15 cellular contexts compared by ENCODE assay signal in the genomic region with DNA sequence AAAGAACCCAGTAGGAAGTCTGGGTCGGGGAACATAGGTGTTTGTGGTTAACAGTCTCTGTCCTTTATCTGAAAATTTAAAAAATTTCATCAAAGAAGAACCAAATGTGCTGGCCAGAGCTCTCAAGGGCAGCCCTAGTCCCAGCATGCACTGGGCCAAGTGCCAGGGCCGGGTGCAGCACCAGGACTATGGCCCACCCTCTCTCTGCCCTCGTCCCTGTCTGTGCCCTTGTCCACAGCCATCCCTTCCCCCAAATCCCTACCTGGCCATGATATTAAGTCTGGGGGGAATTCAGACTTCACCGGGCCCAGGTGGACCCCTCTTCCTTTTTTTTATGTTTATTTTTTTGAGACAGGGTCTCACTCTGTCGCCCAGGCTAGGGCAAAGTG. TPM values are rescaled to one million over a fixed set of nuclear protein-coding genes. Genes with fewer than 3 reads are reported as not detected.
DNase-seq lines count a peak whose midpoint lies in the region; ATAC-seq and TF ChIP-seq lines count a peak whose summit lies in the region.
"Had no signal": no experiment of that assay in that cellular context is flagged by ENCODE, and none has a peak within 500 bp of the region (broad histone marks: within the 10 kb centered on the region; RNA-seq: fewer than 3 reads in every experiment).

No MANE protein-coding gene starts in this region.

- H3K4me1 ChIP-seq in left lung (peaks cover 0 to 29% of the 10 kb centered on the region in 2 donors), subcutaneous abdominal adipose tissue (ENCODE audit: control insufficient read depth in 5 of 5, insufficient read depth in 5 of 5, low read length in 5 of 5) (peaks cover 3 to 41% (median 17%) of the 10 kb centered on the region in 5 donors), PC-3 (ENCODE audit: insufficient read depth, low read length) (no peaks in the 10 kb centered on the region)
- H3K4me1 ChIP-seq: psoas muscle had no signal

- no peak overlapping the region for H3K4me3 ChIP-seq in left lung
- H3K4me3 ChIP-seq in subcutaneous abdominal adipose tissue (ENCODE audit: low read depth in 1 of 5, low read length in 5 of 5) = no peak overlapping the region
- H3K4me3 ChIP-seq in PC-3 (ENCODE audit: low read length) = no peak overlapping the region
- H3K4me3 ChIP-seq: psoas muscle had no signal

- H3K27ac Mint-ChIP-seq in T-helper 17 cell = peak overlapping the region; percentile 89
- H3K27ac Mint-ChIP-seq: CD4-positive, alpha-beta T cell had no signal

- no peaks in the 10 kb centered on the region for H3K9me2 ChIP-seq in PC-3 (replicated peaks; ENCODE audit: low read length)

- H3K9ac ChIP-seq in subcutaneous abdominal adipose tissue (ENCODE audit: low read length in 5 of 5) (peak overlapping the region in 1 of 5 donors; percentile 21), PC-3 (ENCODE audit: low read length) (no peak overlapping the region)

- CTCF ChIA-PET in PC-3 (lab: Charles Lee) = interaction anchor here (0.5 to 0.6 kb wide), 3 partner anchors 11 to 299 kb away, joined by 3 to 8 read pairs (median 4); no protein-coding TSS in a partner anchor

- no peaks in the 10 kb centered on the region for H3K27me3 Mint-ChIP-seq in T-helper 17 cell
- H3K27me3 Mint-ChIP-seq: CD4-positive, alpha-beta T cell had no signal

- H3K4me1 Mint-ChIP-seq in T-helper 17 cell = peaks cover 23% of the 10 kb centered on the region

- H3F3A ChIP-seq in PC-3 (ENCODE audit: low read length, unreplicated experiment) = no peaks in the 10 kb centered on the region

- DNase-seq in T-helper 17 cell = no peak
- DNase-seq in left lung = no peak
- DNase-seq in HPDE6-E6E7 (ENCODE audit: extremely low spot score) = no peak
- DNase-seq in PC-3 = no peak
- DNase-seq: activated CD4-positive, alpha-beta T cell treated with anti-CD3 and anti-CD28 coated beads, Interleukin-2, amount 50 U/mL, for 48 hours; activated effector memory CD4-positive, alpha-beta T cell treated with anti-CD3 and anti-CD28 coated beads, Interleukin-2, amount 50 U/mL, for 16 hours; CD4-positive, alpha-beta T cell; KG1; NCI-H510A treated with DMSO at 0.1 percent for 48 hours; psoas muscle; stimulated activated CD4-positive, alpha-beta T cell treated with anti-CD3 and anti-CD28 coated beads, Interleukin-2, amount 100 ng/mL, for 48 hours had no signal

- ATAC-seq in HG03432 (IDR thresholded peaks at IDR 0.05; ENCODE audit: unreplicated experiment) = peak; percentile 24
- ATAC-seq in T-helper 17 cell = no peak
- ATAC-seq in left lung = no peak
- ATAC-seq in HG02642 (IDR thresholded peaks at IDR 0.05; ENCODE audit: poor library complexity, unreplicated experiment) = no peak
- ATAC-seq in GM18511 (IDR thresholded peaks at IDR 0.05; ENCODE audit: unreplicated experiment) = no peak
- no peak for ATAC-seq in PC-3

- no peaks in the 10 kb centered on the region for H3K9me3 ChIP-seq in T-helper 17 cell (ENCODE audit: control insufficient read depth, low read length, poor library complexity, severe bottlenecking)
- no peaks in the 10 kb centered on the region for H3K9me3 ChIP-seq in left lung
- no peaks in the 10 kb centered on the region for H3K9me3 ChIP-seq in subcutaneous abdominal adipose tissue (ENCODE audit: control insufficient read depth in 5 of 5, low read length in 5 of 5)
- H3K9me3 ChIP-seq in PC-3 (ENCODE audit: low read length) = no peaks in the 10 kb centered on the region
- H3K9me3 ChIP-seq: psoas muscle had no signal

- H4K20me1 ChIP-seq in PC-3 (ENCODE audit: low read length) = no peaks in the 10 kb centered on the region

- H3K79me2 ChIP-seq in PC-3 (ENCODE audit: low read length) = no peaks in the 10 kb centered on the region

- TF ChIP-seq CTCF in left lung (IDR thresholded peaks at IDR 0.05) = no peak
- no peak for TF ChIP-seq CTCF in PC-3 (conservative IDR thresholded peaks at IDR 0.05; ENCODE audit: low read depth, low read length)

- H2AFZ ChIP-seq in PC-3 (ENCODE audit: low read length) = no peak overlapping the region

- BruUV-seq in PC-3 (replicated peaks; lab: Mats Ljungman, UMichigan) = no TSS peak

- POLR2A ChIA-PET in PC-3 (lab: Charles Lee; ENCODE audit: unreplicated experiment) = no interaction called here

- no peak overlapping the region for H3K4me3 Mint-ChIP-seq in T-helper 17 cell
- H3K4me3 Mint-ChIP-seq: CD4-positive, alpha-beta T cell had no signal

- H3K4me2 ChIP-seq in PC-3 (ENCODE audit: low read length) = no peak overlapping the region

- H3K27me3 ChIP-seq in left lung = no peaks in the 10 kb centered on the region
- H3K27me3 ChIP-seq in subcutaneous abdominal adipose tissue (ENCODE audit: control insufficient read depth in 5 of 5, insufficient read depth in 4 of 5, low read length in 5 of 5) = no peaks in the 10 kb centered on the region
- H3K27me3 ChIP-seq in PC-3 (ENCODE audit: low read length) = no peaks in the 10 kb centered on the region

- H3K36me3 Mint-ChIP-seq in T-helper 17 cell (ENCODE audit: low read depth) = no peaks in the 10 kb centered on the region

- peak overlapping the region; percentile 41 to 79 for H3K27ac ChIP-seq in left lung
- H3K27ac ChIP-seq in subcutaneous abdominal adipose tissue (ENCODE audit: low read depth, low read length) = peak overlapping the region; percentile 1
- no peak overlapping the region for H3K27ac ChIP-seq in PC-3 (ENCODE audit: low read length)

- intact Hi-C loops in left lung (cut with DNase I) (no loop called here), PC-3 (cut with micrococcal nuclease) (no loop called here)

- H3K36me3 ChIP-seq in left lung (peaks cover 0 to 6% of the 10 kb centered on the region in 2 donors), subcutaneous abdominal adipose tissue (ENCODE audit: control insufficient read depth in 5 of 5, insufficient read depth in 5 of 5, low read length in 5 of 5) (peaks cover 0 to 4% (median 0%) of the 10 kb centered on the region in 5 donors), PC-3 (ENCODE audit: low read depth, low read length) (no peaks in the 10 kb centered on the region; the same call in 1 of the 2 replicates)

RNA-seq across cellular contexts. Expression of a gene that starts 14.3 kb away (rescaled TPM):
- total RNA-seq in T-helper 17 cell = 100 to 1,000 TPM; 501 to 627 TPM
- 100 to 1,000 TPM in 1 of 2 donors, 10 to 100 TPM in 1; 72.2 to 112 TPM for total RNA-seq in left lung
- 14.8 and 26.0 TPM in 2 replicates for total RNA-seq in PC-3 (2014; rRNA removed)

Comparison
In these comparisons a context has a peak if more than half of its experiments do, and no peak if none do; other contexts are left out.
1. RNA of a gene that starts 14.3 kb away (total RNA-seq): 501 to 627 TPM in T-helper 17 cell; 72.2 to 112 TPM in left lung and 14.8 to 26.0 TPM in PC-3; every median in the first group is over 4 times any median in the second.